In genomic region chr19:14048439-14049153, GRCh38 we compare ENCODE assay signal across 1 cellular context.
TF ChIP-seq lines count a peak whose summit lies in the region.

No MANE protein-coding gene starts in this region.

TF ChIP-seq in K562, 482 proteins besides CTCF, POLR2A, EP300 and RAD21 (continues in another document):
- TF ChIP-seq SMAD1 (IDR thresholded peaks at IDR 0.05; ENCODE audit: low read depth, low read length, partially characterized antibody) (no peak), POLR3G (IDR thresholded peaks at IDR 0.05; ENCODE audit: extremely low read depth, insufficient read length, insufficient replicate concordance) (no peak), KHSRP (IDR thresholded peaks at IDR 0.05) (no peak), PTTG1 (tag; IDR thresholded peaks at IDR 0.05; ENCODE audit: low read depth) (no peak), ELF4 (CRISPR knock-in tag; IDR thresholded peaks at IDR 0.05) (no peak), RBBP5 (IDR thresholded peaks at IDR 0.05; ENCODE audit: borderline replicate concordance, insufficient read depth, low read length, poor library complexity, severe bottlenecking) (no peak), MTA3 (IDR thresholded peaks at IDR 0.05; ENCODE audit: borderline replicate concordance) (no peak), TCF15 (CRISPR knock-in tag; IDR thresholded peaks at IDR 0.05) (no peak), MEF2D (tag; conservative IDR thresholded peaks at IDR 0.05; ENCODE audit: low read depth) (no peak), TBL1XR1 (IDR thresholded peaks at IDR 0.05; ENCODE audit: low read length in 2 of 2) (no peak), SP2 (IDR thresholded peaks at IDR 0.05; ENCODE audit: extremely low read depth, low read depth, low read length, poor library complexity, severe bottlenecking) (no peak), MEIS2 (IDR thresholded peaks at IDR 0.05; ENCODE audit: partially characterized antibody) (no peak), ZNF518B (CRISPR knock-in tag; IDR thresholded peaks at IDR 0.05) (no peak), SMARCE1 (IDR thresholded peaks at IDR 0.05) (0 out of 2 replicates have a peak, but pooled peaks have one; percentile 26), JUND (IDR thresholded peaks at IDR 0.05; ENCODE audit: borderline replicate concordance, low read depth, low read length) (peak; percentile 33; the same call in 1 of the 2 replicates), JUND (tag; IDR thresholded peaks at IDR 0.05; ENCODE audit: borderline replicate concordance, low read depth, low read length) (no peak; the same call in 2 of the 3 replicates), XRCC5 (IDR thresholded peaks at IDR 0.05; ENCODE audit: low read depth, low read length) (0 out of 2 replicates have a peak, but pooled peaks have one; percentile 36), EGR1 (conservative IDR thresholded peaks at IDR 0.05) (no peak), TRIM28 (IDR thresholded peaks at IDR 0.05) (peak; percentile 54; the same call in 1 of the 2 replicates), ZNF780A (CRISPR knock-in tag; IDR thresholded peaks at IDR 0.05) (no peak), ZNF764 (CRISPR knock-in tag; IDR thresholded peaks at IDR 0.05; ENCODE audit: low read depth) (no peak), CHAMP1 (IDR thresholded peaks at IDR 0.05) (0 out of 2 replicates have a peak, but pooled peaks have one; percentile 51), ESRRA (IDR thresholded peaks at IDR 0.05; ENCODE audit: borderline replicate concordance, low read depth) (no peak), ZKSCAN1 (IDR thresholded peaks at IDR 0.05; ENCODE audit: low read depth, low read length) (no peak), DEAF1 (CRISPR knock-in tag; IDR thresholded peaks at IDR 0.05) (0 out of 2 replicates have a peak, but pooled peaks have one; percentile 24), STAT5B (CRISPR knock-in tag; IDR thresholded peaks at IDR 0.05) (no peak), ATF7 (IDR thresholded peaks at IDR 0.05) (peak; percentile 17; the same call in 1 of the 2 replicates), SMARCA4 (IDR thresholded peaks at IDR 0.05) (peak; percentile 45; the same call in 1 of the 2 replicates), PYGO2 (tag; IDR thresholded peaks at IDR 0.05) (no peak), KAT8 (IDR thresholded peaks at IDR 0.05; ENCODE audit: low read depth) (no peak), CREB5 (CRISPR knock-in tag; IDR thresholded peaks at IDR 0.05) (no peak), PHF21A (IDR thresholded peaks at IDR 0.05; ENCODE audit: borderline replicate concordance, low read depth) (no peak), KDM4B (IDR thresholded peaks at IDR 0.05; ENCODE audit: borderline replicate concordance in 2 of 2, low read depth in 1 of 2) (no peak), ZNF436 (CRISPR knock-in tag; IDR thresholded peaks at IDR 0.05) (no peak), CBFB (CRISPR knock-in tag; IDR thresholded peaks at IDR 0.05) (no peak), SMAD4 (CRISPR knock-in tag; conservative IDR thresholded peaks at IDR 0.05) (0 out of 2 replicates have a peak, but pooled peaks have one; percentile 31), JUN (IDR thresholded peaks at IDR 0.05; ENCODE audit: borderline replicate concordance, low read depth, low read length) (0 out of 2 replicates have a peak, but pooled peaks have one; percentile 26), JUN (CRISPR knock-in tag; IDR thresholded peaks at IDR 0.05; ENCODE audit: borderline replicate concordance) (no peak), SMARCC2 (IDR thresholded peaks at IDR 0.05; ENCODE audit: low read depth) (no peak), CC2D1A (IDR thresholded peaks at IDR 0.05) (peak; percentile 70), THRAP3 (IDR thresholded peaks at IDR 0.05; ENCODE audit: borderline replicate concordance) (no peak), ZFP36 (IDR thresholded peaks at IDR 0.05; ENCODE audit: low read depth, low read length, partially characterized antibody) (no peak), KLF13 (tag; IDR thresholded peaks at IDR 0.05; ENCODE audit: borderline replicate concordance, low read depth) (no peak), STAT5A (IDR thresholded peaks at IDR 0.05; ENCODE audit: borderline replicate concordance, low read length) (no peak), MAZ (CRISPR knock-in tag; conservative IDR thresholded peaks at IDR 0.05 in 1 of 2, IDR thresholded peaks at IDR 0.05 in 1 of 2) (0 out of 4 replicates have a peak, but pooled peaks of 1 of the 2 experiments have one; percentile 24), SIRT6 (IDR thresholded peaks at IDR 0.05; ENCODE audit: low read depth, low read length) (no peak), RB1 (IDR thresholded peaks at IDR 0.05; ENCODE audit: low read depth) (peak; percentile 28; the same call in 1 of the 2 replicates), DACH1 (IDR thresholded peaks at IDR 0.05; ENCODE audit: partially characterized antibody) (no peak), CBX3 (IDR thresholded peaks at IDR 0.05; ENCODE audit: borderline replicate concordance in 1 of 2, low read length in 2 of 2) (peak in 1 of 2 experiments; percentile 71; a peak in 1 of 3 replicates), HOXB6 (CRISPR knock-in tag; IDR thresholded peaks at IDR 0.05; ENCODE audit: borderline replicate concordance) (no peak), SMARCB1 (IDR thresholded peaks at IDR 0.05; ENCODE audit: insufficient read length, low read depth) (no peak), ZFX (CRISPR knock-in tag; IDR thresholded peaks at IDR 0.05) (0 out of 2 replicates have a peak, but pooled peaks have one; percentile 11), ZNF778 (CRISPR knock-in tag; IDR thresholded peaks at IDR 0.05) (no peak), SMAD2 (IDR thresholded peaks at IDR 0.05; ENCODE audit: low read depth, low read length) (no peak), CHD1 (IDR thresholded peaks at IDR 0.05; ENCODE audit: low read length) (no peak)
- TF ChIP-seq, protein P1, sequence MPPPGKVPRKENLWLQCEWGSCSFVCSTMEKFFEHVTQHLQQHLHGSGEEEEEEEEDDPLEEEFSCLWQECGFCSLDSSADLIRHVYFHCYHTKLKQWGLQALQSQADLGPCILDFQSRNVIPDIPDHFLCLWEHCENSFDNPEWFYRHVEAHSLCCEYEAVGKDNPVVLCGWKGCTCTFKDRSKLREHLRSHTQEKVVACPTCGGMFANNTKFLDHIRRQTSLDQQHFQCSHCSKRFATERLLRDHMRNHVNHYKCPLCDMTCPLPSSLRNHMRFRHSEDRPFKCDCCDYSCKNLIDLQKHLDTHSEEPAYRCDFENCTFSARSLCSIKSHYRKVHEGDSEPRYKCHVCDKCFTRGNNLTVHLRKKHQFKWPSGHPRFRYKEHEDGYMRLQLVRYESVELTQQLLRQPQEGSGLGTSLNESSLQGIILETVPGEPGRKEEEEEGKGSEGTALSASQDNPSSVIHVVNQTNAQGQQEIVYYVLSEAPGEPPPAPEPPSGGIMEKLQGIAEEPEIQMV (tag; conservative IDR thresholded peaks at IDR 0.05; ENCODE audit: low read depth) = no peak
- TF ChIP-seq, protein P2, sequence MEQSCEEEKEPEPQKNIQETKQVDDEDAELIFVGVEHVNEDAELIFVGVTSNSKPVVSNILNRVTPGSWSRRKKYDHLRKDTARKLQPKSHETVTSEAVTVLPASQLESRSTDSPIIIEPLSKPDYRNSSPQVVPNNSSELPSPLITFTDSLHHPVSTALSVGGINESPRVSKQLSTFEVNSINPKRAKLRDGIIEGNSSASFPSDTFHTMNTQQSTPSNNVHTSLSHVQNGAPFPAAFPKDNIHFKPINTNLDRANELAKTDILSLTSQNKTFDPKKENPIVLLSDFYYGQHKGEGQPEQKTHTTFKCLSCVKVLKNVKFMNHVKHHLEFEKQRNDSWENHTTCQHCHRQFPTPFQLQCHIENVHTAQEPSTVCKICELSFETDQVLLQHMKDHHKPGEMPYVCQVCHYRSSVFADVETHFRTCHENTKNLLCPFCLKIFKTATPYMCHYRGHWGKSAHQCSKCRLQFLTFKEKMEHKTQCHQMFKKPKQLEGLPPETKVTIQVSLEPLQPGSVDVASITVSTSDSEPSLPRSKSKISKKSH (CRISPR knock-in tag; IDR thresholded peaks at IDR 0.05) = no peak
- TF ChIP-seq, protein P3, sequence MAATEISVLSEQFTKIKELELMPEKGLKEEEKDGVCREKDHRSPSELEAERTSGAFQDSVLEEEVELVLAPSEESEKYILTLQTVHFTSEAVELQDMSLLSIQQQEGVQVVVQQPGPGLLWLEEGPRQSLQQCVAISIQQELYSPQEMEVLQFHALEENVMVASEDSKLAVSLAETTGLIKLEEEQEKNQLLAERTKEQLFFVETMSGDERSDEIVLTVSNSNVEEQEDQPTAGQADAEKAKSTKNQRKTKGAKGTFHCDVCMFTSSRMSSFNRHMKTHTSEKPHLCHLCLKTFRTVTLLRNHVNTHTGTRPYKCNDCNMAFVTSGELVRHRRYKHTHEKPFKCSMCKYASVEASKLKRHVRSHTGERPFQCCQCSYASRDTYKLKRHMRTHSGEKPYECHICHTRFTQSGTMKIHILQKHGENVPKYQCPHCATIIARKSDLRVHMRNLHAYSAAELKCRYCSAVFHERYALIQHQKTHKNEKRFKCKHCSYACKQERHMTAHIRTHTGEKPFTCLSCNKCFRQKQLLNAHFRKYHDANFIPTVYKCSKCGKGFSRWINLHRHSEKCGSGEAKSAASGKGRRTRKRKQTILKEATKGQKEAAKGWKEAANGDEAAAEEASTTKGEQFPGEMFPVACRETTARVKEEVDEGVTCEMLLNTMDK (IDR thresholded peaks at IDR 0.05; ENCODE audit: borderline replicate concordance, insufficient read depth, low read depth, low read length, poor library complexity, severe bottlenecking) = peak; percentile 11
